Comparison of ENCODE assay signal across 14 cellular contexts in the genomic region with DNA sequence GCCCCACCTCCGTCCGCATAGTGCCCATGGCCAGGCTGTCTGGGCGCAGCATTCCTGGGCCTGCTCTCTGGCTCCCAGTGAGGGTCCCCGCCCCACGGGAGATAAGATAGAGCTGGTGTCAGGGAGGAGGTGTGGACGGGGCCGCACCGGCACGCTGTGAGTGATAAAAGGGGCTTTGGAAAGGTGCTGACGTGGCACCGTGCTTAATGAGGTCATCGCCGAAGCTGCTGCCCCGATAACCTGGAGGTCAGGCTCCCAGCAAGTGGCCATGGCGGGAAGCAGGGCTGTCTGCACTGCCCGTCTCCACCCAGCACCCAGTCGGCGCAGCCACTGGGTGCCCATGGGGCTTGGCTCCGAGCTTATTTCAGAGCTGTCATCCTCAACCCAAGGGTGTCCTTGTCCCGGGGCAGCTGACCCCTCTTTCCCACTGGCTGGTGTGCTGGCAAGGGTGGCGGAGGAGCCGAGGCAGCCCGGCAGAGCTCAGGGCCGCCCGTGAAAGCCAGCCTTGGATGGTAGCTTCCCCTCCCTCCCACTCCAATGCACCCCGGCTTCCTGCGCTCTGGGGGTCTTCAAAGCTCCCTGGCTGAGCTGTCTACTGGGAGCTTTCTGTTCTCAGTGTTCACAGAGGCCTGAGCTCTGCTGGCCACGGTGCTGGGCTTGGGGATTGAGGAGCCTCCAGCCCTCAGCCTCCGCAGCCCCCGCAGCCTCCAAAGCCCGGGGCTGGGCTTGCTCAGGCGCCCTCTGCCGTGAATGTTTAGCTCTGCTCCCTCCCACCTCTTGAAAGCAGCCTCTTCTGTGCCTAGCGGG.
DNase-seq lines count a peak whose midpoint lies in the region; TF ChIP-seq lines count a peak whose summit lies in the region.
"Had no signal": no experiment of that assay in that cellular context is flagged by ENCODE, and none has a peak within 500 bp of the region (broad histone marks: within the 10 kb centered on the region; RNA-seq: fewer than 3 reads in every experiment).

No MANE protein-coding gene starts in this region.

- no peaks in the 10 kb centered on the region for H3K9me3 ChIP-seq in SK-N-SH
- H3K9me3 ChIP-seq in neural progenitor cell (ENCODE audit: low read depth): no peaks in the 10 kb centered on the region
- H3K9me3 ChIP-seq in osteoblast (ENCODE audit: low read depth, low read length): no peaks in the 10 kb centered on the region
- peaks cover 18% of the 10 kb centered on the region for H3K9me3 ChIP-seq in mammary epithelial cell (replicated peaks; ENCODE audit: insufficient read depth, low read length)
- H3K9me3 ChIP-seq: SJSA1 had no signal

- CTCF ChIA-PET in AG04449 (lab: Yijun Ruan, JAX) (no interaction called here), SK-N-SH (lab: Yijun Ruan, JAX) (interaction anchor here (1.0 kb wide), 1 partner anchor 10 kb away, joined by 3 read pairs; no protein-coding TSS in a partner anchor), mammary epithelial cell (lab: Charles Lee; ENCODE audit: low non-redundant PET) (no interaction called here)

- intact Hi-C loops in mammary epithelial cell (cut with micrococcal nuclease): no loop called here

- no peak overlapping the region for H3K27ac Mint-ChIP-seq in neural progenitor cell
- H3K27ac Mint-ChIP-seq: activated CD4-positive, alpha-beta T cell treated with anti-CD3 and anti-CD28 coated beads, Interleukin-2, amount 10 ng/mL, durations not matched to agents 24 days and 14 days; B cell had no signal

- no peak for TF ChIP-seq RAD21 in SK-N-SH (IDR thresholded peaks at IDR 0.05; ENCODE audit: low read length)

- no peaks in the 10 kb centered on the region for H3K9me2 ChIP-seq in SK-N-SH

- no peaks in the 10 kb centered on the region for H3F3A ChIP-seq in SK-N-SH (replicated peaks; ENCODE audit: insufficient read depth)
- peaks cover 36% of the 10 kb centered on the region for H3F3A ChIP-seq in neural progenitor cell (ENCODE audit: low read depth)

- H3K36me3 ChIP-seq in SK-N-SH (replicated peaks in 1 of 2; ENCODE audit: control insufficient read depth in 1 of 2, insufficient read depth in 2 of 2, low read length in 1 of 2) (no peaks in the 10 kb centered on the region), neural progenitor cell (no peaks in the 10 kb centered on the region), osteoblast (ENCODE audit: insufficient read depth, low read length) (no peaks in the 10 kb centered on the region), mammary epithelial cell (ENCODE audit: insufficient read depth, low read length) (no peaks in the 10 kb centered on the region)
- H3K36me3 ChIP-seq: SJSA1, spleen had no signal

- H3K4me3 ChIP-seq in AG04449 (ENCODE audit: low read depth, low read length) (no peak overlapping the region), SK-N-SH (ENCODE audit: low read depth in 2 of 2, low read length in 1 of 2) (no peak overlapping the region), fibroblast of villous mesenchyme (ENCODE audit: low read depth, low read length) (no peak overlapping the region), neural progenitor cell (no peak overlapping the region), osteoblast (ENCODE audit: insufficient read depth, low read length) (no peak overlapping the region), mammary epithelial cell (replicated peaks in 1 of 3; ENCODE audit: insufficient read depth in 1 of 3, low read depth in 2 of 3, low read length in 3 of 3) (no peak overlapping the region)
- H3K4me3 ChIP-seq: SJSA1, spleen had no signal

- no peak overlapping the region for H3K4me2 ChIP-seq in SK-N-SH
- no peak overlapping the region for H3K4me2 ChIP-seq in neural progenitor cell
- no peak overlapping the region for H3K4me2 ChIP-seq in osteoblast (ENCODE audit: insufficient read depth, low read length)
- no peak overlapping the region for H3K4me2 ChIP-seq in mammary epithelial cell (ENCODE audit: insufficient read depth, low read depth, low read length)

- no peak for TF ChIP-seq EP300 in SK-N-SH (IDR thresholded peaks at IDR 0.05; ENCODE audit: borderline replicate concordance in 1 of 2, low read depth in 1 of 2, low read length in 1 of 2)

- H4K20me1 ChIP-seq in SK-N-SH (ENCODE audit: insufficient read depth) (no peaks in the 10 kb centered on the region), neural progenitor cell (ENCODE audit: low read depth) (no peaks in the 10 kb centered on the region), osteoblast (ENCODE audit: insufficient read depth, low read length) (no peaks in the 10 kb centered on the region), mammary epithelial cell (ENCODE audit: insufficient read depth, low read length) (no peaks in the 10 kb centered on the region)

- H3K27ac ChIP-seq in SK-N-SH (ENCODE audit: low read depth in 2 of 2, low read length in 1 of 2) (no peak overlapping the region), neural progenitor cell (no peak overlapping the region), osteoblast (ENCODE audit: low read depth, low read length) (no peak overlapping the region), mammary epithelial cell (ENCODE audit: insufficient read depth, low read depth, low read length) (no peak overlapping the region)
- H3K27ac ChIP-seq: SJSA1, spleen had no signal

- POLR2A ChIA-PET in AG04449 (lab: Yijun Ruan, JAX) (no interaction called here), SK-N-SH (lab: Yijun Ruan, JAX) (no interaction called here)

- TF ChIP-seq CTCF in AG04449 (IDR thresholded peaks at IDR 0.05; ENCODE audit: insufficient read depth, low read length, missing control alignments): peak; percentile 16
- peak; percentile 29 for TF ChIP-seq CTCF in SK-N-SH (IDR thresholded peaks at IDR 0.05)
- peak; percentile 7 for TF ChIP-seq CTCF in fibroblast of villous mesenchyme (IDR thresholded peaks at IDR 0.05; ENCODE audit: insufficient read depth, low read depth, low read length)
- TF ChIP-seq CTCF in neural progenitor cell (IDR thresholded peaks at IDR 0.05): peak; percentile 46
- TF ChIP-seq CTCF in osteoblast (IDR thresholded peaks at IDR 0.05; ENCODE audit: extremely low read depth, low read depth, low read length): no peak
- TF ChIP-seq CTCF in mammary epithelial cell (conservative IDR thresholded peaks at IDR 0.05 in 1 of 2, IDR thresholded peaks at IDR 0.05 in 1 of 2; ENCODE audit: extremely low read depth in 1 of 2, insufficient read depth in 1 of 2, low read depth in 1 of 2, low read length in 2 of 2): no peak

- H2AFZ ChIP-seq in SK-N-SH (ENCODE audit: low read depth) (no peak overlapping the region), neural progenitor cell (replicated peaks) (no peak overlapping the region), osteoblast (ENCODE audit: low read length) (no peak overlapping the region), mammary epithelial cell (ENCODE audit: low read depth, low read length) (no peak overlapping the region)

- H3K27me3 ChIP-seq in SK-N-SH (ENCODE audit: insufficient read depth) (0 out of 2 replicates have a peak, but pooled peaks cover 9% of the 10 kb centered on the region), neural progenitor cell (no peaks in the 10 kb centered on the region), osteoblast (ENCODE audit: insufficient read depth, low read length) (no peaks in the 10 kb centered on the region), mammary epithelial cell (ENCODE audit: insufficient read depth, low read length) (no peaks in the 10 kb centered on the region)
- H3K27me3 ChIP-seq: SJSA1 had no signal

- peaks cover 4% of the 10 kb centered on the region for H3K27me3 Mint-ChIP-seq in neural progenitor cell (ENCODE audit: insufficient read depth, low read depth)
- H3K27me3 Mint-ChIP-seq: activated CD4-positive, alpha-beta T cell treated with anti-CD3 and anti-CD28 coated beads, Interleukin-2, amount 10 ng/mL, durations not matched to agents 24 days and 14 days had no signal

- peaks cover 45% of the 10 kb centered on the region for H3K4me1 Mint-ChIP-seq in neural progenitor cell
- H3K4me1 Mint-ChIP-seq: activated CD4-positive, alpha-beta T cell treated with anti-CD3 and anti-CD28 coated beads, Interleukin-2, amount 10 ng/mL, durations not matched to agents 24 days and 14 days; B cell had no signal

- in situ Hi-C loops in mammary epithelial cell (cut with MboI; ENCODE audit: low sequenced_read_pairs in 2 of 2): no loop called here

- H3K9ac ChIP-seq in SK-N-SH: no peak overlapping the region
- no peak overlapping the region for H3K9ac ChIP-seq in neural progenitor cell
- H3K9ac ChIP-seq in mammary epithelial cell (ENCODE audit: insufficient read depth, low read length): no peak overlapping the region

- no peak overlapping the region for H3K4me3 Mint-ChIP-seq in neural progenitor cell
- H3K4me3 Mint-ChIP-seq: activated CD4-positive, alpha-beta T cell treated with anti-CD3 and anti-CD28 coated beads, Interleukin-2, amount 10 ng/mL, durations not matched to agents 24 days and 14 days; B cell had no signal

- H3K79me2 ChIP-seq in SK-N-SH (ENCODE audit: insufficient read depth) (no peaks in the 10 kb centered on the region), neural progenitor cell (ENCODE audit: low read depth) (no peaks in the 10 kb centered on the region), osteoblast (ENCODE audit: insufficient read depth, low read length) (no peaks in the 10 kb centered on the region), mammary epithelial cell (ENCODE audit: insufficient read depth, low read length) (no peaks in the 10 kb centered on the region)

- H3K9me3 Mint-ChIP-seq in neural progenitor cell: peaks cover 12% of the 10 kb centered on the region
- H3K9me3 Mint-ChIP-seq: activated CD4-positive, alpha-beta T cell treated with anti-CD3 and anti-CD28 coated beads, Interleukin-2, amount 10 ng/mL, durations not matched to agents 24 days and 14 days had no signal

- peaks cover 2% of the 10 kb centered on the region for H3K36me3 Mint-ChIP-seq in neural progenitor cell

- no peaks in the 10 kb centered on the region for H3K4me1 ChIP-seq in SK-N-SH (ENCODE audit: control insufficient read depth in 1 of 2, insufficient read depth in 2 of 2, low read depth in 1 of 2, low read length in 1 of 2)
- peaks cover 33% of the 10 kb centered on the region for H3K4me1 ChIP-seq in neural progenitor cell
- no peaks in the 10 kb centered on the region for H3K4me1 ChIP-seq in osteoblast (ENCODE audit: insufficient read depth, low read length)
- no peaks in the 10 kb centered on the region for H3K4me1 ChIP-seq in mammary epithelial cell (ENCODE audit: insufficient read depth, low read length)
- H3K4me1 ChIP-seq: SJSA1 had no signal

- WGBS in SK-N-SH (ENCODE audit: low lambda C conversion rate): 55% methylated on average over 16 of the region's 34 CpGs
- 43% methylated on average over 11 of the region's 34 CpGs for WGBS in mammary epithelial cell (ENCODE audit: low coverage, missing lambda C conversion rate)

- no peak for DNase-seq in AG04449 (ENCODE audit: low read depth, low spot score)
- DNase-seq in SK-N-SH: no peak
- DNase-seq in fibroblast of villous mesenchyme (ENCODE audit: low read depth): peak; percentile 23
- peak; percentile 71 for DNase-seq in neural progenitor cell (ENCODE audit: low spot score)
- no peak for DNase-seq in osteoblast (ENCODE audit: insufficient read length, low spot score, missing footprints)
- no peak for DNase-seq in NCI-H1694 treated with DMSO at 0.1 percent for 48 hours (lab: John Stamatoyannopoulos, UW)
- DNase-seq in mammary epithelial cell: no peak
- DNase-seq in activated CD4-positive, alpha-beta T cell treated with anti-CD3 and anti-CD28 coated beads, Interleukin-2, amount 50 U/mL, for 1 hour: no peak
- DNase-seq: activated CD4-positive, alpha-beta T cell treated with anti-CD3 and anti-CD28 coated beads, Interleukin-2, amount 10 ng/mL, durations not matched to agents 24 days and 14 days; activated effector memory CD4-positive, alpha-beta T cell treated with anti-CD3 and anti-CD28 coated beads, Interleukin-2, amount 50 U/mL, for 16 hours; hippocampal formation; spleen had no signal

- BruUV-seq in mammary epithelial cell (replicated peaks; lab: Mats Ljungman, UMichigan): no TSS peak

- dilution Hi-C loops in mammary epithelial cell (cut with HindIII; ENCODE audit: low sequenced_read_pairs): no loop called here

Comparison
In these comparisons a context has a peak if more than half of its experiments do, and no peak if none do; other contexts are left out.
1. DNase-seq: peak in fibroblast of villous mesenchyme (single experiment) and neural progenitor cell (single experiment); none in AG04449 (single experiment), SK-N-SH (single experiment), osteoblast (single experiment), NCI-H1694 treated with DMSO at 0.1 percent for 48 hours (single experiment), mammary epithelial cell (single experiment) and activated CD4-positive, alpha-beta T cell treated with anti-CD3 and anti-CD28 coated beads, Interleukin-2, amount 50 U/mL, for 1 hour (single experiment).
2. CTCF ChIP-seq: peak in AG04449 (single experiment), SK-N-SH (single experiment), fibroblast of villous mesenchyme (single experiment) and neural progenitor cell (single experiment); none in osteoblast (single experiment) and mammary epithelial cell (0 of 2).